8 cellular contexts compared by ENCODE assay signal in the genomic region with DNA sequence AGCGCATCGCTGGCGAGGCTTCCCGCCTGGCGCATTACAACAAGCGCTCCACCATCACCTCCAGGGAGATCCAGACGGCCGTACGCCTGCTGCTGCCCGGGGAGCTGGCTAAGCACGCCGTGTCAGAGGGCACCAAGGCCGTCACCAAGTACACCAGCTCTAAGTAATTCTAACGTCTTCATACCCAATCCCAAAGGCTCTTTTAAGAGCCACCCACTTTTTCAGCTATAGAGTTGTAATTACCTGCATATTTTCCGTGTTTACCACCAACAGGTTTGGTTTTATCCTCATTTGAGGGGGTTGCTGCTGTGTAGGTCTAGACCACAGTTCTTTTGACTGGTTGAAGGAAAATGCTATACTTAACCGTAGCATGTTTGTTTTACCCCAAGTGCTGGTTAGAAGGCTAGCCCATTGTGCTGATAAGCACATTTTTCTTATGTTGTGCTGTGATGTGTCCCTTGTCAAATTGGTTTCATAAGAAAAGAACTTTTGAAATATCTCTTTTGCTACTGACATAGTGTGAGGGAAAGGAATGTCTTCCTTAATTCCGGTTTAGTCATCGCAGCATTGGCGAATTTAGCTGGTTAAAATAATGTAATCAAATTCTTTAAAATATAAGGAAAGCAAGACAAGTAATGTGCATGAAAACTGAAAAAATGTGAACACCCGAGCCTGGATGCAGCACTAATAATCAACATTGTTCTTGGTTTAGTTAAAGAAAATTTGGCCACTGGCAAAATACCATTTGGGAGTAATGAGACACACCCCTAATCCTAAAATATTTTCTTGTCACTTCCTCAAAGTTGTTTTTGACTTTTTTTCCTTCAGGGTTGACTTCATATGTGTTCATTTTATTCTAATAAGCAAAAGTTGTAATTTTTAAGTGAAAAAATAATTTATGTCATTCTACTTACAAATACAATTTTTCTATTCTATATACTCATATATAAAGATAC.
A peak's percentile ranks its signal among the peaks of the same experiment; 100 is the strongest.
DNase-seq lines count a peak whose midpoint lies in the region; ATAC-seq and TF ChIP-seq lines count a peak whose summit lies in the region.

No MANE protein-coding gene starts in this region.

- H3K4me3 ChIP-seq in BJ (ENCODE audit: low read depth, low read length) (peak overlapping the region; percentile 44), HFF-Myc (replicated peaks; ENCODE audit: low read depth, low read length) (peak overlapping the region; percentile 77), fibroblast of pulmonary artery (replicated peaks; ENCODE audit: low read depth, low read length) (peak overlapping the region; percentile 85), WERI-Rb-1 (ENCODE audit: low read depth, low read length) (no peak overlapping the region)

- DNase-seq in BJ (ENCODE audit: low read depth), result no peak
- DNase-seq in HFF-Myc (ENCODE audit: extremely low read depth, low read depth), result no peak
- peak in 6 of 34 experiments; percentile 35 to 58 (median 46) for DNase-seq in T-cell
- peak; percentile 55 for DNase-seq in fibroblast of pulmonary artery (ENCODE audit: low read depth)
- peak; percentile 46 for DNase-seq in renal cortical epithelial cell (ENCODE audit: low read depth)
- no peak for DNase-seq in activated CD4-positive, CD25-positive, alpha-beta regulatory T cell (lab: John Stamatoyannopoulos, UW)
- no peak for DNase-seq in WERI-Rb-1

- no peaks in the 10 kb centered on the region for H3K27me3 ChIP-seq in BJ (ENCODE audit: control insufficient read depth, insufficient read depth, low read length)
- no peaks in the 10 kb centered on the region for H3K27me3 ChIP-seq in WERI-Rb-1 (ENCODE audit: insufficient read depth, low read depth, severe bottlenecking)

- CTCF ChIA-PET in BJ (lab: Yijun Ruan, JAX), result interaction anchor here (0.6 to 2.2 kb wide), 5 partner anchors 17 to 1695 kb away, joined by 3 to 5 read pairs (median 3); a partner anchor contains a TSS
- CTCF ChIA-PET in T-cell (lab: Charles Lee), result interaction anchor here in 1 of 2 donors (0.5 to 6.4 kb wide), 18 partner anchors 11 to 1693 kb away, joined by 3 to 73 read pairs (median 8); a partner anchor contains a TSS

- peaks cover 9% of the 10 kb centered on the region for H3K9me3 ChIP-seq in WERI-Rb-1 (ENCODE audit: severe bottlenecking)

- peaks cover 31 to 45% (median 39%) of the 10 kb centered on the region in 3 donors for H3K4me1 Mint-ChIP-seq in T-cell

- POLR2A ChIA-PET in BJ (lab: Charles Lee) (interaction anchor here (0.6 to 5.8 kb wide), 23 partner anchors 11 to 1690 kb away, joined by 3 to 83 read pairs (median 5); a partner anchor contains a TSS), T-cell (lab: Charles Lee) (interaction anchor here (0.5 to 9.1 kb wide), 60 partner anchors 8 to 1693 kb away, joined by 3 to 526 read pairs (median 12); a partner anchor contains a TSS)

- peak; percentile 1 to 13 (median 4) for ATAC-seq in T-cell (replicated peaks in 1 of 4)
- no peak for ATAC-seq in GM21723 (IDR thresholded peaks at IDR 0.05; ENCODE audit: unreplicated experiment)

- H3K27me3 Mint-ChIP-seq in T-cell, result no peaks in the 10 kb centered on the region

- TF ChIP-seq CTCF in BJ (IDR thresholded peaks at IDR 0.05; ENCODE audit: insufficient read depth, low read depth, low read length) (no peak), HFF-Myc (IDR thresholded peaks at IDR 0.05; ENCODE audit: low read depth, low read length, missing control alignments) (no peak), fibroblast of pulmonary artery (IDR thresholded peaks at IDR 0.05; ENCODE audit: low read length, missing control alignments) (no peak), WERI-Rb-1 (IDR thresholded peaks at IDR 0.05; ENCODE audit: low read depth, low read length) (no peak)

- H3K4me3 Mint-ChIP-seq in T-cell, result peak overlapping the region; percentile 95 to 98 (median 97)

- no peak overlapping the region for H3K27ac ChIP-seq in WERI-Rb-1

- H3K9me3 Mint-ChIP-seq in T-cell, result no peaks in the 10 kb centered on the region

- H3K36me3 ChIP-seq in BJ (ENCODE audit: control insufficient read depth, insufficient read depth, low read length) (no peaks in the 10 kb centered on the region), WERI-Rb-1 (peaks cover 3% of the 10 kb centered on the region; the same call in 1 of the 2 replicates)

- H3K36me3 Mint-ChIP-seq in T-cell, result no peaks in the 10 kb centered on the region

- peak overlapping the region; percentile 93 to 98 for H3K27ac Mint-ChIP-seq in T-cell

Comparison
In these comparisons a context has a peak if more than half of its experiments do, and no peak if none do; other contexts are left out.
1. DNase-seq: peak in fibroblast of pulmonary artery (single experiment) and renal cortical epithelial cell (single experiment); none in BJ (single experiment), HFF-Myc (single experiment), activated CD4-positive, CD25-positive, alpha-beta regulatory T cell (0 of 4) and WERI-Rb-1 (single experiment).